In genomic region chrX:42943571-42943970, GRCh38 we compare ENCODE assay signal across 8 cellular contexts.
DNase-seq lines count a peak whose midpoint lies in the region; ATAC-seq lines count a peak whose summit lies in the region.
"Not testable (repeated sequence)": the region's sequence is repeated elsewhere in the genome, so short reads cannot be mapped to it uniquely, and the experiment has no call there.

No MANE protein-coding gene starts in this region.

- peaks cover 72% of the 10 kb centered on the region for H3K4me1 Mint-ChIP-seq in T-helper 1 cell treated with Interleukin-12 subunit alpha and Interleukin-12 subunit beta and Interleukin-4 antibody, amounts not matched to agents 30 μg/mL and 1 μg/mL, for 36 hours (ENCODE audit: low read depth)
- H3K4me1 Mint-ChIP-seq in memory B cell, result peaks cover 36% of the 10 kb centered on the region

- not testable (repeated sequence) for H3K27me3 Mint-ChIP-seq in T-helper 1 cell treated with Interleukin-12 subunit alpha and Interleukin-12 subunit beta and Interleukin-4 antibody, amounts not matched to agents 30 μg/mL and 1 μg/mL, for 36 hours (ENCODE audit: low read depth); memory B cell

- peak overlapping the region; percentile 90 for H3K27ac Mint-ChIP-seq in T-helper 1 cell treated with Interleukin-12 subunit alpha and Interleukin-12 subunit beta and Interleukin-4 antibody, amounts not matched to agents 30 μg/mL and 1 μg/mL, for 36 hours
- peak overlapping the region; percentile 92 for H3K27ac Mint-ChIP-seq in memory B cell

- peaks cover 16% of the 10 kb centered on the region for H3K36me3 Mint-ChIP-seq in T-helper 1 cell treated with Interleukin-12 subunit alpha and Interleukin-12 subunit beta and Interleukin-4 antibody, amounts not matched to agents 30 μg/mL and 1 μg/mL, for 36 hours (ENCODE audit: low read depth)
- H3K36me3 Mint-ChIP-seq in memory B cell, result not testable (repeated sequence)

- peak; percentile 0 for DNase-seq in A172 (ENCODE audit: low spot score)
- DNase-seq in Jurkat, Clone E6-1 (ENCODE audit: low read depth, low spot score), result peak; percentile 74
- DNase-seq in activated effector memory CD4-positive, alpha-beta T cell treated with Interleukin-2 at 50 U/mL for 16 hours, result peak; percentile 39
- not testable (repeated sequence) for DNase-seq in memory B cell (ENCODE audit: low spot score in 2 of 2)

- ATAC-seq in GM18868 (IDR thresholded peaks at IDR 0.05; ENCODE audit: unreplicated experiment) (peak; percentile 54), GM21529 (IDR thresholded peaks at IDR 0.05; ENCODE audit: unreplicated experiment) (peak; percentile 73), HG03064 (IDR thresholded peaks at IDR 0.05; ENCODE audit: low read depth, unreplicated experiment) (peak; percentile 66), memory B cell (ENCODE audit: low read depth) (peak; percentile 77)

- not testable (repeated sequence) for H3K9me3 Mint-ChIP-seq in T-helper 1 cell treated with Interleukin-12 subunit alpha and Interleukin-12 subunit beta and Interleukin-4 antibody, amounts not matched to agents 30 μg/mL and 1 μg/mL, for 36 hours; memory B cell

- H3K4me3 Mint-ChIP-seq in T-helper 1 cell treated with Interleukin-12 subunit alpha and Interleukin-12 subunit beta and Interleukin-4 antibody, amounts not matched to agents 30 μg/mL and 1 μg/mL, for 36 hours, result peak overlapping the region; percentile 45
- peak overlapping the region; percentile 21 for H3K4me3 Mint-ChIP-seq in memory B cell

- not testable (repeated sequence) for H3K4me3 ChIP-seq in Jurkat, Clone E6-1 (ENCODE audit: low read length)
